Comparison of ENCODE assay signal across 9 cellular contexts in genomic region chr2:96537734-96538486, GRCh38. TPM values are rescaled to one million over a fixed set of nuclear protein-coding genes. Genes with fewer than 3 reads are reported as not detected.
DNase-seq lines count a peak whose midpoint lies in the region; ATAC-seq and TF ChIP-seq lines count a peak whose summit lies in the region.
"Had no signal": no experiment of that assay in that cellular context is flagged by ENCODE, and none has a peak within 500 bp of the region (broad histone marks: within the 10 kb centered on the region; RNA-seq: fewer than 3 reads in every experiment).

No MANE protein-coding gene starts in this region.

- peaks cover 50% of the 10 kb centered on the region for H3K4me1 Mint-ChIP-seq in WTC11
- peaks cover 70% of the 10 kb centered on the region for H3K4me1 Mint-ChIP-seq in dendritic cell treated with granulocyte-macrophage colony-stimulating factor and Interleukin-4, amounts not matched to agents 40 ng/mL and 50 ng/mL, for 4 days (ENCODE audit: low read depth)
- peaks cover 24 to 62% (median 56%) of the 10 kb centered on the region in 4 donors for H3K4me1 Mint-ChIP-seq in naive thymus-derived CD8-positive, alpha-beta T cell

- H3K27ac Mint-ChIP-seq in WTC11, result no peak overlapping the region
- peak overlapping the region; percentile 94 for H3K27ac Mint-ChIP-seq in dendritic cell treated with granulocyte-macrophage colony-stimulating factor and Interleukin-4, amounts not matched to agents 40 ng/mL and 50 ng/mL, for 4 days
- peak overlapping the region; percentile 96 to 100 (median 100) for H3K27ac Mint-ChIP-seq in naive thymus-derived CD8-positive, alpha-beta T cell

- no peak for TF ChIP-seq CTCF in WTC11 (IDR thresholded peaks at IDR 0.05)

- no peaks in the 10 kb centered on the region for H3K9me3 Mint-ChIP-seq in WTC11
- no peaks in the 10 kb centered on the region for H3K9me3 Mint-ChIP-seq in dendritic cell treated with granulocyte-macrophage colony-stimulating factor and Interleukin-4, amounts not matched to agents 40 ng/mL and 50 ng/mL, for 4 days
- peaks cover 0 to 2% (median 0%) of the 10 kb centered on the region in 9 donors for H3K9me3 Mint-ChIP-seq in naive thymus-derived CD8-positive, alpha-beta T cell

- ATAC-seq in WTC11 (no peak), esophagus mucosa (no peak), HG02885 (IDR thresholded peaks at IDR 0.05; ENCODE audit: poor library complexity, unreplicated experiment) (no peak)
- ATAC-seq in naive thymus-derived CD8-positive, alpha-beta T cell, result peak; percentile 35 to 37

- TF ChIP-seq POLR2A in GM19099 (IDR thresholded peaks at IDR 0.05; ENCODE audit: extremely low read depth, insufficient read length, low read depth), result peak; percentile 33

- peak overlapping the region; percentile 82 for H3K4me3 Mint-ChIP-seq in WTC11
- peak overlapping the region; percentile 96 for H3K4me3 Mint-ChIP-seq in dendritic cell treated with granulocyte-macrophage colony-stimulating factor and Interleukin-4, amounts not matched to agents 40 ng/mL and 50 ng/mL, for 4 days
- H3K4me3 Mint-ChIP-seq in naive thymus-derived CD8-positive, alpha-beta T cell, result peak overlapping the region; percentile 92 to 99 (median 96)

- DNase-seq in WTC11 (ENCODE audit: low spot score) (no peak), mesenteric fat pad (ENCODE audit: low spot score) (no peak), DMS79 treated with DMSO at 0.1 percent for 48 hours (lab: John Stamatoyannopoulos, UW) (no peak)
- DNase-seq in naive thymus-derived CD8-positive, alpha-beta T cell, result peak; percentile 58 to 89 (median 77)

- H3K36me3 Mint-ChIP-seq in WTC11, result no peaks in the 10 kb centered on the region
- H3K36me3 Mint-ChIP-seq in dendritic cell treated with granulocyte-macrophage colony-stimulating factor and Interleukin-4, amounts not matched to agents 40 ng/mL and 50 ng/mL, for 4 days (ENCODE audit: low read depth), result peaks cover 59% of the 10 kb centered on the region
- H3K36me3 Mint-ChIP-seq in naive thymus-derived CD8-positive, alpha-beta T cell, result peaks cover 0 to 25% (median 2%) of the 10 kb centered on the region in 3 donors

- H3K27me3 Mint-ChIP-seq in WTC11 (ENCODE audit: low read depth), result peaks cover 18% of the 10 kb centered on the region
- H3K27me3 Mint-ChIP-seq in dendritic cell treated with granulocyte-macrophage colony-stimulating factor and Interleukin-4, amounts not matched to agents 40 ng/mL and 50 ng/mL, for 4 days, result no peaks in the 10 kb centered on the region
- H3K27me3 Mint-ChIP-seq in naive thymus-derived CD8-positive, alpha-beta T cell, result no peaks in the 10 kb centered on the region

- CTCF ChIA-PET in WTC11 (lab: Charles Lee), result interaction anchor here (0.5 to 6.7 kb wide), 10 partner anchors 10 to 325 kb away, joined by 3 to 117 read pairs (median 4); no protein-coding TSS in a partner anchor

- POLR2A ChIA-PET in WTC11 (lab: Charles Lee), result interaction anchor here (1.4 to 2.5 kb wide), 3 partner anchors 9 to 12 kb away, joined by 3 to 9 read pairs (median 4); no protein-coding TSS in a partner anchor
- POLR2A ChIA-PET in naive thymus-derived CD8-positive, alpha-beta T cell (lab: Charles Lee), result interaction anchor here (0.6 to 8.4 kb wide), 36 partner anchors 9 to 1181 kb away, joined by 3 to 123 read pairs (median 5); partner anchors contain the start of genes ANKRD36, ANKRD39, CNNM3 and CNNM4

- intact Hi-C loops in dendritic cell treated with granulocyte-macrophage colony-stimulating factor and Interleukin-4, amounts not matched to agents 40 ng/mL and 50 ng/mL, for 4 days (cut with micrococcal nuclease), result loop anchor here (5.0 kb wide), 1 partner anchor 224 kb away; the partner anchor contains the start of gene CNNM4

TF ChIP-seq in WTC11, 78 proteins besides CTCF, POLR2A, EP300 and RAD21:
- TF ChIP-seq KAT7 (CRISPR knock-in tag; IDR thresholded peaks at IDR 0.05; ENCODE audit: borderline replicate concordance) (0 out of 2 replicates have a peak, but pooled peaks have one; percentile 56), HMGA2 (CRISPR knock-in tag; IDR thresholded peaks at IDR 0.05) (no peak), E2F1 (CRISPR knock-in tag; IDR thresholded peaks at IDR 0.05) (no peak)

RNA-seq across cellular contexts. Expression of gene ARID5A, which starts 1.4 kb away (rescaled TPM):
- total RNA-seq in WTC11 (2021) (8.5 to 13.9 TPM (median 10.1 TPM) in 3 replicates), esophagus mucosa (3.0 TPM), mesenteric fat pad (50.9 TPM)
- total RNA-seq in naive thymus-derived CD8-positive, alpha-beta T cell, result 100 to 1,000 TPM; 100 to 108 TPM
- 100 to 1,000 TPM in 1 of 3 donors, 10 to 100 TPM in 2; 41.7 to 101 (median 55.2) TPM for polyA plus RNA-seq in naive thymus-derived CD8-positive, alpha-beta T cell

RNA-seq across cellular contexts. Expression of gene NEURL3, which starts 32.8 kb away (rescaled TPM):
- total RNA-seq in WTC11 (2021), result not detected in 3 replicates
- under 1 TPM in 1 of 2 experiments, not detected in 1; 0.39 TPM for total RNA-seq in naive thymus-derived CD8-positive, alpha-beta T cell
- polyA plus RNA-seq in naive thymus-derived CD8-positive, alpha-beta T cell, result under 1 TPM in 1 of 3 donors, not detected in 2; 0.16 TPM
- total RNA-seq in esophagus mucosa, result not detected
- not detected for total RNA-seq in mesenteric fat pad
- total RNA-seq: LHCN-M2 had no signal

Comparison
In these comparisons a context has a peak if more than half of its experiments do, and no peak if none do; other contexts are left out.
1. ATAC-seq: peak in naive thymus-derived CD8-positive, alpha-beta T cell (2 of 2); none in WTC11 (single experiment), esophagus mucosa (single experiment) and HG02885 (single experiment).
2. DNase-seq: peak in naive thymus-derived CD8-positive, alpha-beta T cell (10 of 10); none in WTC11 (single experiment), mesenteric fat pad (single experiment) and DMS79 treated with DMSO at 0.1 percent for 48 hours (single experiment).
3. Peak in every context shown above with its lines, with median percentiles within 50 percentile points of each other: H3K4me3 Mint-ChIP-seq.